ENCODE assay signal across 21 cellular contexts in the genomic region with DNA sequence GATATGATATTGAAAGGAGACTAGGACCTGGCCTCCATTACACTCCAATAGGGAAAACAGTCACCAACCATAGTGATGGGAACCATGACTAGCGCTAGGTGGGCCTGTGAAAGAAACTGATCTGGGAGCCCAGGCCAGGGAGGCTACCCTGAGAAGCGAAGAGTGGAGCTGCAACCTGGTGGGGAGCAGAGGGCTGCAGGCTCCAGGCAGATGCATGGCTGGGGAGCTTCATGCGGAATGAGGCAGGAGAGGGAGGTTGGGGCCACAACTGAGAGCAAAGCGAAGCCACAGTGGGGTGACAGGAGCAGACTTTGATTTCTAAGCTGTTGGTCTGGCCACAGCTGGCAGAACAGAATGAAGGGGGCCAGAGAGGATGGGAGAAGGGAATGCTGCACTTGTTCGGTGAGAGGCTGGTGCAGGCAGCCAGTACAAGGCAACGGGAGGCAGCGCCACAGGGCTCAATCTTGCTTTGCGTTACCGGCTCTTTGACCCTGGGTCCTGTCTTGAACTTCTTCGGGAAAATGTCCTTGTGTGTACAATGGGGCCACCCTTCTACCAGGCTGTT.
"Had no signal": no experiment of that assay in that cellular context is flagged by ENCODE, and none has a peak within 500 bp of the region (broad histone marks: within the 10 kb centered on the region; RNA-seq: fewer than 3 reads in every experiment).

No MANE protein-coding gene starts in this region.

- H3K9me3 ChIP-seq: colonic mucosa, heart right ventricle, left lung, lower lobe of right lung, sigmoid colon, stomach, thyroid gland had no signal

- H3K36me3 ChIP-seq: colonic mucosa, heart right ventricle, left lung, lower lobe of right lung, thyroid gland had no signal

- H3K9ac ChIP-seq: parathyroid adenoma had no signal

- H3K27ac ChIP-seq: colonic mucosa, foreskin keratinocyte, left lung, parathyroid adenoma, skin epidermis, stomach, thyroid gland had no signal

- DNase-seq: cerebellar nuclear complex; colonic mucosa; dermis blood vessel endothelial cell; erythroblast; foreskin keratinocyte; heart right ventricle; hypothalamus; left lung; lower lobe of right lung; midbrain; sigmoid colon; stimulated activated CD4-positive, alpha-beta T cell treated with anti-CD3 and anti-CD28 coated beads, Interleukin-12 subunit alpha, Interleukin-12 subunit beta, amount 100 ng/mL, for 4 hours; stimulated activated naive CD4-positive, alpha-beta T cell; stomach; substantia nigra; thyroid gland had no signal

- H3K4me1 ChIP-seq: colonic mucosa, lower lobe of right lung, parathyroid adenoma, thyroid gland had no signal

- H3K4me3 Mint-ChIP-seq: memory B cell; natural killer cell treated with Interleukin-12 subunit alpha and Interleukin-12 subunit beta and Interleukin-15 and Interleukin-18, amount 100 ng/mL, for 72 hours; type B pancreatic cell had no signal

- H3K4me1 Mint-ChIP-seq: memory B cell had no signal

- H3K27me3 ChIP-seq: colonic mucosa, foreskin keratinocyte, heart right ventricle, left lung, sigmoid colon, stomach, thyroid gland had no signal

- H3K4me3 ChIP-seq: colonic mucosa, heart right ventricle, left lung, lower lobe of right lung, sigmoid colon, skin epidermis, stomach, thyroid gland had no signal

- H3K27me3 Mint-ChIP-seq: type B pancreatic cell had no signal

- H3K36me3 Mint-ChIP-seq: memory B cell; natural killer cell treated with Interleukin-12 subunit alpha and Interleukin-12 subunit beta and Interleukin-15 and Interleukin-18, amount 100 ng/mL, for 72 hours; type B pancreatic cell had no signal

- H3K9me3 Mint-ChIP-seq: memory B cell; natural killer cell treated with Interleukin-12 subunit alpha and Interleukin-12 subunit beta and Interleukin-15 and Interleukin-18, amount 100 ng/mL, for 72 hours; type B pancreatic cell had no signal

- H3K27ac Mint-ChIP-seq: memory B cell; natural killer cell treated with Interleukin-12 subunit alpha and Interleukin-12 subunit beta and Interleukin-15 and Interleukin-18, amount 100 ng/mL, for 72 hours; type B pancreatic cell had no signal
